1 cellular context compared by ENCODE assay signal in genomic region chr22:23235425-23235824, GRCh38.
TF ChIP-seq lines count a peak whose summit lies in the region.

No MANE protein-coding gene starts in this region.

TF ChIP-seq in H1, 55 proteins besides CTCF, POLR2A, EP300 and RAD21:
- TF ChIP-seq SP2 (IDR thresholded peaks at IDR 0.05; ENCODE audit: low read length) (no peak), EZH2 (IDR thresholded peaks at IDR 0.05; ENCODE audit: low read depth, low read length, severe bottlenecking) (no peak), SAP30 (IDR thresholded peaks at IDR 0.05; ENCODE audit: insufficient read depth, insufficient replicate concordance, low read length) (no peak), MAFK (IDR thresholded peaks at IDR 0.05; ENCODE audit: low read depth, low read length) (no peak), NANOG (IDR thresholded peaks at IDR 0.05; ENCODE audit: insufficient read depth, low read depth, low read length, poor library complexity, severe bottlenecking) (no peak), KDM4A (IDR thresholded peaks at IDR 0.05; ENCODE audit: low read depth, low read length, severe bottlenecking) (no peak), E2F6 (IDR thresholded peaks at IDR 0.05) (no peak), GTF2F1 (IDR thresholded peaks at IDR 0.05; ENCODE audit: borderline replicate concordance, low read depth, low read length) (no peak), RNF2 (IDR thresholded peaks at IDR 0.05; ENCODE audit: borderline replicate concordance, low read depth, low read length, missing control alignments, poor library complexity, severe bottlenecking) (no peak)
